In the genomic region with DNA sequence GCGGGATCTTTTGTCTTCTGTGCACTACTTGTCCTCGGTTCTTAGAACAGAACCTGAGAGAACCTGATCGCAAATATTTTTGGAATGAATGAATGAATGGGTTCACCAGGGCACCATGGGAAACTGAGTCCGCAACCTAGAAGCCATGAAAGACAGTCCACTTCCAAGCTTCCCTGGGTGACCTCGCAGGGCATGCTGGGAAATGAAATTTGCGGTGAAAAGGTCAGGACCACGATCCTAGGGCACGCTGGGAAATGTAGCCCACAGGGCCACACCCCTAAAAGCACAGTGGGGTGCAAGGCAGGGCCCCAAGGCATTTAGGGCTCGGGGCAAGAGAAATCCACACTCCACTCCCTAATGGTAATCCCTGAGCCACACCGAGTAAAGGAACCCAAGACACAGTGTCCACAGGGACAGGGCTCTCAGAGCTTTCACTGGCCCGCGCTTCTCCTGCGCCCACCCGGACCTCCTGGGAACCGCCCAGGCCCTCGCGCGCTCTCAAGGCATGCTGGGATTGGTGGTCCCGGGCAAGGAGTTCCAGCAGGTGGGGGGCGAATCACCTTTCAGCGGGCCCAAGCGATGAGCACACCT, we compare ENCODE assay signal across 8 cellular contexts.
A peak's percentile ranks its signal among the peaks of the same experiment; 100 is the strongest.
DNase-seq lines count a peak whose midpoint lies in the region; ATAC-seq and FAIRE-seq lines count a peak whose summit lies in the region.

No MANE protein-coding gene starts in this region.

- H3K9me3 Mint-ChIP-seq in memory B cell: peaks cover 1% of the 10 kb centered on the region

- H3K27ac ChIP-seq in duodenal mucosa (ENCODE audit: low read depth, low read length): no peak overlapping the region

- H3K27me3 ChIP-seq in duodenal mucosa (ENCODE audit: control insufficient read depth in 1 of 2, insufficient read depth in 2 of 2, low read length in 2 of 2): no peaks in the 10 kb centered on the region

- ATAC-seq in memory B cell (ENCODE audit: low read depth): no peak
- no peak for ATAC-seq in HG03354 (IDR thresholded peaks at IDR 0.05; ENCODE audit: poor library complexity, severe bottlenecking, unreplicated experiment)
- no peak for ATAC-seq in GM21423 (IDR thresholded peaks at IDR 0.05; ENCODE audit: unreplicated experiment)

- H3K36me3 ChIP-seq in duodenal mucosa (ENCODE audit: control insufficient read depth in 1 of 2, insufficient read depth in 2 of 2, low read length in 2 of 2): no peaks in the 10 kb centered on the region

- peaks cover 20 to 32% of the 10 kb centered on the region in 2 donors for H3K4me1 ChIP-seq in duodenal mucosa (ENCODE audit: control insufficient read depth in 1 of 2, insufficient read depth in 2 of 2, low read length in 2 of 2)

- FAIRE-seq in GM19239 (lab: Jason Lieb, UNC): peak; percentile 76

- peak overlapping the region; percentile 62 to 90 for H3K9ac ChIP-seq in duodenal mucosa (ENCODE audit: low read depth in 1 of 2, low read length in 2 of 2)

- DNase-seq in GM19239 (ENCODE audit: insufficient read length, low spot score): no peak
- DNase-seq in RPMI8226: peak; percentile 27
- no peak for DNase-seq in memory B cell (ENCODE audit: low spot score in 2 of 2)
- DNase-seq in superior temporal gyrus (ENCODE audit: extremely low spot score): peak; percentile 81
- no peak for DNase-seq in NCI-H774 (lab: John Stamatoyannopoulos, UW)

- H3K4me1 Mint-ChIP-seq in memory B cell: peaks cover 34% of the 10 kb centered on the region

- H3K4me3 ChIP-seq in duodenal mucosa (ENCODE audit: low read depth in 1 of 2, low read length in 2 of 2): peak overlapping the region; percentile 70 to 89

- no peak overlapping the region for H3K27ac Mint-ChIP-seq in memory B cell

- peaks cover 8% of the 10 kb centered on the region for H3K27me3 Mint-ChIP-seq in memory B cell

- peak overlapping the region; percentile 98 for H3K4me3 Mint-ChIP-seq in memory B cell

- H3K36me3 Mint-ChIP-seq in memory B cell: no peaks in the 10 kb centered on the region

- H3K9me3 ChIP-seq in duodenal mucosa (ENCODE audit: control insufficient read depth in 1 of 2, low read length in 2 of 2): no peaks in the 10 kb centered on the region

Comparison
In these comparisons a context has a peak if more than half of its experiments do, and no peak if none do; other contexts are left out.
1. DNase-seq: peak in RPMI8226 (single experiment) and superior temporal gyrus (single experiment); none in GM19239 (single experiment), memory B cell (0 of 2) and NCI-H774 (single experiment).